2 cellular contexts compared by ENCODE assay signal in genomic region chr12:114974333-114974732, GRCh38.
TF ChIP-seq lines count a peak whose summit lies in the region.

No MANE protein-coding gene starts in this region.

TF ChIP-seq in HEK293, 187 proteins besides CTCF, POLR2A, EP300 and RAD21 (continued from another document):
- TF ChIP-seq, protein P1, sequence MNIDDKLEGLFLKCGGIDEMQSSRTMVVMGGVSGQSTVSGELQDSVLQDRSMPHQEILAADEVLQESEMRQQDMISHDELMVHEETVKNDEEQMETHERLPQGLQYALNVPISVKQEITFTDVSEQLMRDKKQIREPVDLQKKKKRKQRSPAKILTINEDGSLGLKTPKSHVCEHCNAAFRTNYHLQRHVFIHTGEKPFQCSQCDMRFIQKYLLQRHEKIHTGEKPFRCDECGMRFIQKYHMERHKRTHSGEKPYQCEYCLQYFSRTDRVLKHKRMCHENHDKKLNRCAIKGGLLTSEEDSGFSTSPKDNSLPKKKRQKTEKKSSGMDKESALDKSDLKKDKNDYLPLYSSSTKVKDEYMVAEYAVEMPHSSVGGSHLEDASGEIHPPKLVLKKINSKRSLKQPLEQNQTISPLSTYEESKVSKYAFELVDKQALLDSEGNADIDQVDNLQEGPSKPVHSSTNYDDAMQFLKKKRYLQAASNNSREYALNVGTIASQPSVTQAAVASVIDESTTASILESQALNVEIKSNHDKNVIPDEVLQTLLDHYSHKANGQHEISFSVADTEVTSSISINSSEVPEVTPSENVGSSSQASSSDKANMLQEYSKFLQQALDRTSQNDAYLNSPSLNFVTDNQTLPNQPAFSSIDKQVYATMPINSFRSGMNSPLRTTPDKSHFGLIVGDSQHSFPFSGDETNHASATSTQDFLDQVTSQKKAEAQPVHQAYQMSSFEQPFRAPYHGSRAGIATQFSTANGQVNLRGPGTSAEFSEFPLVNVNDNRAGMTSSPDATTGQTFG (tag by site-specific recombination; IDR thresholded peaks at IDR 0.05; ENCODE audit: borderline replicate concordance), result no peak
- TF ChIP-seq ZNF239 (tag by site-specific recombination; IDR thresholded peaks at IDR 0.05) (peak; percentile 69; the same call in 1 of the 2 replicates), REPIN1 (tag by site-specific recombination; IDR thresholded peaks at IDR 0.05; ENCODE audit: low read depth) (no peak), EGR2 (tag by site-specific recombination; IDR thresholded peaks at IDR 0.05; ENCODE audit: low read depth) (no peak), ZNF146 (tag by site-specific recombination; IDR thresholded peaks at IDR 0.05) (no peak), HOXC10 (CRISPR knock-in tag; IDR thresholded peaks at IDR 0.05) (no peak), ZNF623 (tag by site-specific recombination; IDR thresholded peaks at IDR 0.05) (no peak), ZNF621 (tag by site-specific recombination; IDR thresholded peaks at IDR 0.05) (no peak)

TF ChIP-seq in K562, 482 proteins besides CTCF, POLR2A, EP300 and RAD21 (continued from another document):
- TF ChIP-seq RERE (CRISPR knock-in tag; IDR thresholded peaks at IDR 0.05; ENCODE audit: borderline replicate concordance) (no peak), ZNF217 (CRISPR knock-in tag; IDR thresholded peaks at IDR 0.05) (no peak), FOXA1 (IDR thresholded peaks at IDR 0.05; ENCODE audit: borderline replicate concordance) (no peak), MAFF (IDR thresholded peaks at IDR 0.05; ENCODE audit: low read length) (no peak), ZBTB43 (CRISPR knock-in tag; IDR thresholded peaks at IDR 0.05) (no peak), HMGN3 (IDR thresholded peaks at IDR 0.05; ENCODE audit: borderline replicate concordance, extremely low read depth, insufficient read length, low read depth, low read length) (no peak), ZBTB8A (IDR thresholded peaks at IDR 0.05; ENCODE audit: partially characterized antibody) (no peak)
- TF ChIP-seq, protein P2, sequence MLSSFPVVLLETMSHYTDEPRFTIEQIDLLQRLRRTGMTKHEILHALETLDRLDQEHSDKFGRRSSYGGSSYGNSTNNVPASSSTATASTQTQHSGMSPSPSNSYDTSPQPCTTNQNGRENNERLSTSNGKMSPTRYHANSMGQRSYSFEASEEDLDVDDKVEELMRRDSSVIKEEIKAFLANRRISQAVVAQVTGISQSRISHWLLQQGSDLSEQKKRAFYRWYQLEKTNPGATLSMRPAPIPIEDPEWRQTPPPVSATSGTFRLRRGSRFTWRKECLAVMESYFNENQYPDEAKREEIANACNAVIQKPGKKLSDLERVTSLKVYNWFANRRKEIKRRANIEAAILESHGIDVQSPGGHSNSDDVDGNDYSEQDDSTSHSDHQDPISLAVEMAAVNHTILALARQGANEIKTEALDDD (IDR thresholded peaks at IDR 0.05), result no peak
